ENCODE assay signal across 8 cellular contexts in the genomic region with DNA sequence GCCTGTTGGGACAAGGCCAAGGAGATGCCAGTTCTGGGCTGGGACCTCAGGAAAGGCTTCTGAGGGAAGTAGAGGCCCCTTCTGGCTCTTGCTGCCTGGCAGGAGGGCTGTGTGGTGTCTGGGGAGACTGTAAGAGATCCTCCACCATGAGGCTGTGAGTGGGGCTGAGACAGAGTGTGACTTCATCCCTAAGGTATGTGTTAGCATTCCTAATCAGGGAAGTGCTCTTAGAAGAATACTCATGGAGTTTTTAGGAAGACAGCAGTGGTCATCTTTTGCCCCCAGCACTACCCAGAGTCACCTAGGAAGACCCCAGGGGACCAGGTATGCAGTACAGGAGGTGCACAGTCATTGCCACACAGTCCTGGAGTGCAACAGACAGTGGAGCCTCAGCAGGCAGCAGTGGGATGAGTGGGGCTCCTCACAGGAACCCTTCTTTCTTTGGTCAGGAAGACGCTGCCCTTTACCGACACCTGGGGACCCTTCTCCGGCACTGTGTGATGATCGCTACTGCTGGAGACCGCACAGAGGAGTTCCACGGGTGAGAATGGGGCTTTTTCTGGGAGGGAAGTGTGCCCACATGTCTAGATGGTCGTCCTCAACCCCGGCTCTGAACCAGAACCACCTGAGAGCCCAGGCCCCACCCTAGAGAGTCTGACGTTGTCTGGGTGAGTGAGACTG. TPM values are rescaled to one million over a fixed set of nuclear protein-coding genes. Genes with fewer than 3 reads are reported as not detected.
DNase-seq lines count a peak whose midpoint lies in the region; ATAC-seq and TF ChIP-seq lines count a peak whose summit lies in the region.

No MANE protein-coding gene starts in this region.

- DNase-seq in HCEC 1CT: peak; percentile 72
- no peak for DNase-seq in T-helper 17 cell
- DNase-seq in fibroblast of mammary gland (ENCODE audit: low read depth): peak; percentile 80
- DNase-seq in NCI-H2227 (lab: John Stamatoyannopoulos, UW; ENCODE audit: unreplicated experiment): no peak
- DNase-seq in HuH-7 (ENCODE audit: low spot score): no peak
- DNase-seq in GF-D8 (lab: John Stamatoyannopoulos, UW): no peak

- H3K27ac Mint-ChIP-seq in T-helper 17 cell: peak overlapping the region; percentile 97

- no peak for TF ChIP-seq CTCF in fibroblast of mammary gland (conservative IDR thresholded peaks at IDR 0.05; ENCODE audit: control insufficient read depth, insufficient read depth, low read depth, low read length)

- peak overlapping the region; percentile 98 for H3K4me3 Mint-ChIP-seq in T-helper 17 cell

- no peak overlapping the region for H3K27ac ChIP-seq in skeletal muscle tissue (ENCODE audit: low read depth, low read length)

- H3K27me3 ChIP-seq in skeletal muscle tissue (ENCODE audit: control insufficient read depth in 3 of 3, insufficient read depth in 3 of 3, low read length in 3 of 3): no peaks in the 10 kb centered on the region

- H3K4me3 ChIP-seq in fibroblast of mammary gland (ENCODE audit: control insufficient read depth, low read depth, low read length): peak overlapping the region; percentile 95
- peak overlapping the region; percentile 87 to 98 (median 94) for H3K4me3 ChIP-seq in skeletal muscle tissue (ENCODE audit: low read length in 3 of 3)

- no peak for ATAC-seq in T-helper 17 cell
- no peak for ATAC-seq in GM18873 (IDR thresholded peaks at IDR 0.05; ENCODE audit: low FRiP score, unreplicated experiment)

- H3K36me3 Mint-ChIP-seq in T-helper 17 cell (ENCODE audit: low read depth): peaks cover 6% of the 10 kb centered on the region

- no peaks in the 10 kb centered on the region for H3K27me3 Mint-ChIP-seq in T-helper 17 cell

- peaks cover 41 to 46% (median 45%) of the 10 kb centered on the region in 3 donors for H3K4me1 ChIP-seq in skeletal muscle tissue (ENCODE audit: control insufficient read depth in 3 of 3, insufficient read depth in 3 of 3, low read length in 3 of 3)

- peaks cover 18% of the 10 kb centered on the region for H3K4me1 Mint-ChIP-seq in T-helper 17 cell

- H3K9ac ChIP-seq in skeletal muscle tissue (ENCODE audit: low read depth in 1 of 3, low read length in 3 of 3): peak overlapping the region; percentile 86 to 99 (median 98)

- H3K9me3 ChIP-seq in T-helper 17 cell (ENCODE audit: control insufficient read depth, low read length, poor library complexity, severe bottlenecking) (no peaks in the 10 kb centered on the region), skeletal muscle tissue (ENCODE audit: control insufficient read depth in 3 of 3, low read length in 3 of 3) (no peaks in the 10 kb centered on the region)

- peaks cover 53 to 65% (median 57%) of the 10 kb centered on the region in 3 donors for H3K36me3 ChIP-seq in skeletal muscle tissue (ENCODE audit: control insufficient read depth in 3 of 3, insufficient read depth in 3 of 3, low read length in 3 of 3)

RNA-seq across cellular contexts. Expression of gene RIC8A, which starts 2.8 kb away (rescaled TPM):
- total RNA-seq in T-helper 17 cell (10 to 100 TPM; 69.2 to 76.0 TPM), skeletal muscle tissue (87.7 TPM)

RNA-seq across cellular contexts. Expression of gene BET1L, which starts 3.1 kb away (rescaled TPM):
- total RNA-seq in T-helper 17 cell: 10 to 100 TPM; 42.2 to 48.9 TPM
- total RNA-seq in skeletal muscle tissue: 8.9 TPM

RNA-seq across cellular contexts. Expression of gene SCGB1C1, which starts 17.4 kb away (rescaled TPM):
- not detected for total RNA-seq in T-helper 17 cell
- not detected for total RNA-seq in skeletal muscle tissue

RNA-seq across cellular contexts. Expression of gene SIRT3, which starts 25.9 kb away (rescaled TPM):
- total RNA-seq in T-helper 17 cell: 10 to 100 TPM; 17.1 to 17.5 TPM
- 14.6 TPM for total RNA-seq in skeletal muscle tissue

RNA-seq across cellular contexts. Expression of gene PSMD13, which starts 26.5 kb away (rescaled TPM):
- total RNA-seq in T-helper 17 cell: 10 to 100 TPM; 60.6 to 63.6 TPM
- total RNA-seq in skeletal muscle tissue: 104 TPM

Comparison
In these comparisons a context has a peak if more than half of its experiments do, and no peak if none do; other contexts are left out.
1. DNase-seq: peak in HCEC 1CT (single experiment) and fibroblast of mammary gland (single experiment); none in T-helper 17 cell (0 of 3), NCI-H2227 (single experiment), HuH-7 (single experiment) and GF-D8 (single experiment).